Comparison of ENCODE assay signal across 25 cellular contexts in the genomic region with DNA sequence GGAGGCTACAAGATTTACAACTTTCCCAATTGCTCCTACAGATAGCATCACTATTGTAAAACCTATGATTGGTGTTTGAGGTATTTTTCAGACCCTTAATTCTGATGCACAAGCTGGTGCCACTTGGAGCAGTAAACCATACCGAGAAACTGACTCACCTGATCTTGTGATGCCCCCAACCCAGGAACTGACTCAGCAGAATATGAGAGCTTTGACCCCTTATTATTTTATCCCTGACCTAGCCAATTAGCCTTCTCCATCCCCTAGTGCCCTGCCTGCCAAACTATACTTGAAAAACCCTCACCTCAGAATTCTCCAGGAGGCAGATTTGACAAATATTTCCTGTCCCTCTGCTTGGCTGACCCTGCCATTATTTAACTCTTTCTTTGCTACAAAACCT.
"Had no signal": no experiment of that assay in that cellular context is flagged by ENCODE, and none has a peak within 500 bp of the region (broad histone marks: within the 10 kb centered on the region; RNA-seq: fewer than 3 reads in every experiment).

No MANE protein-coding gene starts in this region.

- H3K4me1 ChIP-seq: heart right ventricle, left ventricle myocardium inferior, lower lobe of right lung, suprapubic skin, thyroid gland, upper lobe of left lung, uterus had no signal

- H3K4me2 ChIP-seq: smooth muscle cell had no signal

- H3K9me3 ChIP-seq: lower lobe of right lung, suprapubic skin, thyroid gland, uterus had no signal

- H3K27ac Mint-ChIP-seq: endodermal cell; memory B cell; mesothelial cell of epicardium; natural killer cell; stimulated activated effector memory CD8-positive, alpha-beta T cell treated with anti-CD3 and anti-CD28 coated beads, Interleukin-12 subunit alpha, Interleukin-12 subunit beta, amount 100 ng/mL, for 72 hours had no signal

- H3K4me1 Mint-ChIP-seq: endodermal cell; memory B cell; mesothelial cell of epicardium; natural killer cell; neural crest cell; stimulated activated effector memory CD8-positive, alpha-beta T cell treated with anti-CD3 and anti-CD28 coated beads, Interleukin-12 subunit alpha, Interleukin-12 subunit beta, amount 100 ng/mL, for 72 hours had no signal

- H3K27me3 ChIP-seq: heart right ventricle, suprapubic skin, thyroid gland, upper lobe of left lung, uterus had no signal

- H3K27ac ChIP-seq: coronary artery, heart right ventricle, left ventricle myocardium inferior, lower lobe of right lung, suprapubic skin, thyroid gland, upper lobe of left lung, uterus had no signal

- H3K27me3 Mint-ChIP-seq: memory B cell had no signal

- FAIRE-seq: frontal cortex, islet of Langerhans had no signal

- H3K4me3 ChIP-seq: coronary artery, heart right ventricle, left ventricle myocardium inferior, lower lobe of right lung, smooth muscle cell, suprapubic skin, thyroid gland, upper lobe of left lung, uterus had no signal

- H3K36me3 ChIP-seq: heart right ventricle, left ventricle myocardium inferior, lower lobe of right lung, suprapubic skin, thyroid gland, upper lobe of left lung, uterus had no signal

- DNase-seq: effector CD4-positive, alpha-beta T cell; endodermal cell; heart right ventricle; hypothalamus; left cardiac atrium; left ventricle myocardium inferior; lower lobe of right lung; natural killer cell; posterior cingulate gyrus; right cardiac atrium; stimulated activated CD4-positive, alpha-beta T cell treated with anti-CD3 and anti-CD28 coated beads, Interleukin-4, amount 100 ng/mL, for 1 hour; stimulated activated CD8-positive, alpha-beta memory T cell treated with anti-CD3 and anti-CD28 coated beads, Interleukin-4, amount 100 ng/mL, for 48 hours; stimulated activated naive CD8-positive, alpha-beta T cell treated with anti-CD3 and anti-CD28 coated beads, Interleukin-15, Interleukin-2, amounts not matched to agents 100 U/mL and 50 U/mL, for 24 hours; thyroid gland; upper lobe of left lung; uterus had no signal

- H3K36me3 Mint-ChIP-seq: memory B cell; natural killer cell; stimulated activated effector memory CD8-positive, alpha-beta T cell treated with anti-CD3 and anti-CD28 coated beads, Interleukin-12 subunit alpha, Interleukin-12 subunit beta, amount 100 ng/mL, for 72 hours had no signal

- H3K4me3 Mint-ChIP-seq: endodermal cell; memory B cell; mesothelial cell of epicardium; natural killer cell; neural crest cell; stimulated activated effector memory CD8-positive, alpha-beta T cell treated with anti-CD3 and anti-CD28 coated beads, Interleukin-12 subunit alpha, Interleukin-12 subunit beta, amount 100 ng/mL, for 72 hours had no signal
